In genomic region chr2:222311978-222312738, GRCh38 we compare ENCODE assay signal across 16 cellular contexts. TPM values are rescaled to one million over a fixed set of nuclear protein-coding genes. Genes with fewer than 3 reads are reported as not detected.
DNase-seq lines count a peak whose midpoint lies in the region; ATAC-seq and TF ChIP-seq lines count a peak whose summit lies in the region.
"Had no signal": no experiment of that assay in that cellular context is flagged by ENCODE, and none has a peak within 500 bp of the region (broad histone marks: within the 10 kb centered on the region; RNA-seq: fewer than 3 reads in every experiment).

No MANE protein-coding gene starts in this region.

- peaks cover 2 to 3% of the 10 kb centered on the region in 2 donors for H3K36me3 Mint-ChIP-seq in activated T-cell treated with anti-CD3 and anti-CD28 coated beads, Interleukin-2, amount 50 U/mL, for 72 hours (ENCODE audit: insufficient read depth in 2 of 2)
- no peaks in the 10 kb centered on the region for H3K36me3 Mint-ChIP-seq in WTC11
- H3K36me3 Mint-ChIP-seq in type B pancreatic cell = peaks cover 4% of the 10 kb centered on the region

- no peak overlapping the region for H3K27ac ChIP-seq in iPS-18a (ENCODE audit: low read length)
- H3K27ac ChIP-seq: testis had no signal

- peak overlapping the region; percentile 44 to 52 for H3K4me3 Mint-ChIP-seq in activated T-cell treated with anti-CD3 and anti-CD28 coated beads, Interleukin-2, amount 50 U/mL, for 72 hours
- peak overlapping the region; percentile 48 for H3K4me3 Mint-ChIP-seq in WTC11
- H3K4me3 Mint-ChIP-seq in type B pancreatic cell = peak overlapping the region; percentile 81
- H3K4me3 Mint-ChIP-seq: activated T-cell treated with anti-CD3 and anti-CD28 coated beads, Interleukin-2, amount 50 U/mL, for 4 hours had no signal

- H3K9ac ChIP-seq in iPS-18a (ENCODE audit: low read length) = no peak overlapping the region

- H3K27me3 ChIP-seq in iPS-18a (ENCODE audit: control insufficient read depth, insufficient read depth, low read length) = peaks cover 100% of the 10 kb centered on the region

- peaks cover 14% of the 10 kb centered on the region for H3K4me1 Mint-ChIP-seq in activated T-cell treated with anti-CD3 and anti-CD28 coated beads, Interleukin-2, amount 50 U/mL, for 72 hours (ENCODE audit: low read depth)
- peaks cover 37% of the 10 kb centered on the region for H3K4me1 Mint-ChIP-seq in WTC11
- peaks cover 13% of the 10 kb centered on the region for H3K4me1 Mint-ChIP-seq in type B pancreatic cell (ENCODE audit: unreplicated experiment)

- no peak for DNase-seq in activated T-cell treated with anti-CD3 and anti-CD28 coated beads, Interleukin-2, amount 50 U/mL, for 72 hours
- no peak for DNase-seq in activated T-cell treated with anti-CD3 and anti-CD28 coated beads, Interleukin-2, amount 50 U/mL, for 1 hour
- DNase-seq in WTC11 (ENCODE audit: low spot score) = no peak
- peak; percentile 70 for DNase-seq in type B pancreatic cell (ENCODE audit: extremely low spot score, unreplicated experiment)
- DNase-seq in cerebellum (ENCODE audit: low spot score) = no peak
- DNase-seq in NCI-H1092 (lab: John Stamatoyannopoulos, UW) = no peak
- DNase-seq: activated T-cell treated with anti-CD3 and anti-CD28 coated beads, Interleukin-2, amount 50 U/mL, for 4 hours; effector memory CD8-positive, alpha-beta T cell; foreskin melanocyte; HFFc6; kidney; NCI-H2171; testis had no signal

- H3K4me3 ChIP-seq in iPS-18a (ENCODE audit: low read length) = peak overlapping the region; percentile 31
- H3K4me3 ChIP-seq: testis had no signal

- POLR2A ChIA-PET in WTC11 (lab: Charles Lee) = no interaction called here

- H3K36me3 ChIP-seq in iPS-18a (ENCODE audit: control insufficient read depth, low read depth, low read length) = no peaks in the 10 kb centered on the region

- H3K4me1 ChIP-seq in iPS-18a (ENCODE audit: control insufficient read depth, low read depth, low read length) = peaks cover 23% of the 10 kb centered on the region
- H3K4me1 ChIP-seq: testis had no signal

- CTCF ChIA-PET in WTC11 (lab: Charles Lee) = interaction anchor here (1.0 to 1.9 kb wide), 4 partner anchors 171 to 273 kb away, joined by 3 to 7 read pairs (median 6); no protein-coding TSS in a partner anchor

- ATAC-seq in activated T-cell treated with anti-CD3 and anti-CD28 coated beads, Interleukin-2, amount 50 U/mL, for 72 hours (replicated peaks in 1 of 2) = no peak
- ATAC-seq in WTC11 = peak; percentile 13
- no peak for ATAC-seq in HG02973 (IDR thresholded peaks at IDR 0.05; ENCODE audit: unreplicated experiment)
- ATAC-seq: activated T-cell treated with anti-CD3 and anti-CD28 coated beads, Interleukin-2, amount 50 U/mL, for 4 hours; effector memory CD8-positive, alpha-beta T cell had no signal

- H3K27ac Mint-ChIP-seq in activated T-cell treated with anti-CD3 and anti-CD28 coated beads, Interleukin-2, amount 50 U/mL, for 72 hours = peak overlapping the region; percentile 50
- H3K27ac Mint-ChIP-seq in WTC11 = no peak overlapping the region
- no peak overlapping the region for H3K27ac Mint-ChIP-seq in type B pancreatic cell
- H3K27ac Mint-ChIP-seq: effector memory CD8-positive, alpha-beta T cell; HFFc6 had no signal

- peaks cover 0 to 2% of the 10 kb centered on the region in 2 donors for H3K9me3 Mint-ChIP-seq in activated T-cell treated with anti-CD3 and anti-CD28 coated beads, Interleukin-2, amount 50 U/mL, for 72 hours
- H3K9me3 Mint-ChIP-seq in WTC11 (no peaks in the 10 kb centered on the region), type B pancreatic cell (no peaks in the 10 kb centered on the region)
- H3K9me3 Mint-ChIP-seq: activated T-cell treated with anti-CD3 and anti-CD28 coated beads, Interleukin-2, amount 50 U/mL, for 4 hours; HFFc6 had no signal

- H3K9me3 ChIP-seq in iPS-18a (ENCODE audit: control insufficient read depth, low read depth, low read length) = no peaks in the 10 kb centered on the region
- H3K9me3 ChIP-seq: testis had no signal

- TF ChIP-seq CTCF in WTC11 (IDR thresholded peaks at IDR 0.05) (no peak), type B pancreatic cell (conservative IDR thresholded peaks at IDR 0.05) (no peak)

- H3K27me3 Mint-ChIP-seq in activated T-cell treated with anti-CD3 and anti-CD28 coated beads, Interleukin-2, amount 50 U/mL, for 72 hours (ENCODE audit: low read depth) = peaks cover 97% of the 10 kb centered on the region
- H3K27me3 Mint-ChIP-seq in WTC11 (ENCODE audit: low read depth) (peaks cover 100% of the 10 kb centered on the region), type B pancreatic cell (peaks cover 100% of the 10 kb centered on the region)

TF ChIP-seq in WTC11, 78 proteins besides CTCF, POLR2A, EP300 and RAD21 (continues in another document):
- TF ChIP-seq SP1 (CRISPR knock-in tag; conservative IDR thresholded peaks at IDR 0.05) = no peak
- TF ChIP-seq, protein P1, sequence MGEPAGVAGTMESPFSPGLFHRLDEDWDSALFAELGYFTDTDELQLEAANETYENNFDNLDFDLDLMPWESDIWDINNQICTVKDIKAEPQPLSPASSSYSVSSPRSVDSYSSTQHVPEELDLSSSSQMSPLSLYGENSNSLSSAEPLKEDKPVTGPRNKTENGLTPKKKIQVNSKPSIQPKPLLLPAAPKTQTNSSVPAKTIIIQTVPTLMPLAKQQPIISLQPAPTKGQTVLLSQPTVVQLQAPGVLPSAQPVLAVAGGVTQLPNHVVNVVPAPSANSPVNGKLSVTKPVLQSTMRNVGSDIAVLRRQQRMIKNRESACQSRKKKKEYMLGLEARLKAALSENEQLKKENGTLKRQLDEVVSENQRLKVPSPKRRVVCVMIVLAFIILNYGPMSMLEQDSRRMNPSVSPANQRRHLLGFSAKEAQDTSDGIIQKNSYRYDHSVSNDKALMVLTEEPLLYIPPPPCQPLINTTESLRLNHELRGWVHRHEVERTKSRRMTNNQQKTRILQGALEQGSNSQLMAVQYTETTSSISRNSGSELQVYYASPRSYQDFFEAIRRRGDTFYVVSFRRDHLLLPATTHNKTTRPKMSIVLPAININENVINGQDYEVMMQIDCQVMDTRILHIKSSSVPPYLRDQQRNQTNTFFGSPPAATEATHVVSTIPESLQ (CRISPR knock-in tag; IDR thresholded peaks at IDR 0.05) = no peak
- TF ChIP-seq FOXP1 (CRISPR knock-in tag; IDR thresholded peaks at IDR 0.05; ENCODE audit: borderline replicate concordance) = no peak
- TF ChIP-seq SOX15 (CRISPR knock-in tag; IDR thresholded peaks at IDR 0.05) = no peak
- TF ChIP-seq, protein P2, sequence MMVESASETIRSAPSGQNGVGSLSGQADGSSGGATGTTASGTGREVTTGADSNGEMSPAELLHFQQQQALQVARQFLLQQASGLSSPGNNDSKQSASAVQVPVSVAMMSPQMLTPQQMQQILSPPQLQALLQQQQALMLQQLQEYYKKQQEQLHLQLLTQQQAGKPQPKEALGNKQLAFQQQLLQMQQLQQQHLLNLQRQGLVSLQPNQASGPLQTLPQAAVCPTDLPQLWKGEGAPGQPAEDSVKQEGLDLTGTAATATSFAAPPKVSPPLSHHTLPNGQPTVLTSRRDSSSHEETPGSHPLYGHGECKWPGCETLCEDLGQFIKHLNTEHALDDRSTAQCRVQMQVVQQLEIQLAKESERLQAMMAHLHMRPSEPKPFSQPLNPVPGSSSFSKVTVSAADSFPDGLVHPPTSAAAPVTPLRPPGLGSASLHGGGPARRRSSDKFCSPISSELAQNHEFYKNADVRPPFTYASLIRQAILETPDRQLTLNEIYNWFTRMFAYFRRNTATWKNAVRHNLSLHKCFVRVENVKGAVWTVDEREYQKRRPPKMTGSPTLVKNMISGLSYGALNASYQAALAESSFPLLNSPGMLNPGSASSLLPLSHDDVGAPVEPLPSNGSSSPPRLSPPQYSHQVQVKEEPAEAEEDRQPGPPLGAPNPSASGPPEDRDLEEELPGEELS (CRISPR knock-in tag; IDR thresholded peaks at IDR 0.05) = no peak
- TF ChIP-seq, protein P3, sequence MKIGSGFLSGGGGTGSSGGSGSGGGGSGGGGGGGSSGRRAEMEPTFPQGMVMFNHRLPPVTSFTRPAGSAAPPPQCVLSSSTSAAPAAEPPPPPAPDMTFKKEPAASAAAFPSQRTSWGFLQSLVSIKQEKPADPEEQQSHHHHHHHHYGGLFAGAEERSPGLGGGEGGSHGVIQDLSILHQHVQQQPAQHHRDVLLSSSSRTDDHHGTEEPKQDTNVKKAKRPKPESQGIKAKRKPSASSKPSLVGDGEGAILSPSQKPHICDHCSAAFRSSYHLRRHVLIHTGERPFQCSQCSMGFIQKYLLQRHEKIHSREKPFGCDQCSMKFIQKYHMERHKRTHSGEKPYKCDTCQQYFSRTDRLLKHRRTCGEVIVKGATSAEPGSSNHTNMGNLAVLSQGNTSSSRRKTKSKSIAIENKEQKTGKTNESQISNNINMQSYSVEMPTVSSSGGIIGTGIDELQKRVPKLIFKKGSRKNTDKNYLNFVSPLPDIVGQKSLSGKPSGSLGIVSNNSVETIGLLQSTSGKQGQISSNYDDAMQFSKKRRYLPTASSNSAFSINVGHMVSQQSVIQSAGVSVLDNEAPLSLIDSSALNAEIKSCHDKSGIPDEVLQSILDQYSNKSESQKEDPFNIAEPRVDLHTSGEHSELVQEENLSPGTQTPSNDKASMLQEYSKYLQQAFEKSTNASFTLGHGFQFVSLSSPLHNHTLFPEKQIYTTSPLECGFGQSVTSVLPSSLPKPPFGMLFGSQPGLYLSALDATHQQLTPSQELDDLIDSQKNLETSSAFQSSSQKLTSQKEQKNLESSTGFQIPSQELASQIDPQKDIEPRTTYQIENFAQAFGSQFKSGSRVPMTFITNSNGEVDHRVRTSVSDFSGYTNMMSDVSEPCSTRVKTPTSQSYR (CRISPR knock-in tag; IDR thresholded peaks at IDR 0.05) = no peak
- no peak for TF ChIP-seq ZNF138 (CRISPR knock-in tag; conservative IDR thresholded peaks at IDR 0.05)
- TF ChIP-seq, protein P4, sequence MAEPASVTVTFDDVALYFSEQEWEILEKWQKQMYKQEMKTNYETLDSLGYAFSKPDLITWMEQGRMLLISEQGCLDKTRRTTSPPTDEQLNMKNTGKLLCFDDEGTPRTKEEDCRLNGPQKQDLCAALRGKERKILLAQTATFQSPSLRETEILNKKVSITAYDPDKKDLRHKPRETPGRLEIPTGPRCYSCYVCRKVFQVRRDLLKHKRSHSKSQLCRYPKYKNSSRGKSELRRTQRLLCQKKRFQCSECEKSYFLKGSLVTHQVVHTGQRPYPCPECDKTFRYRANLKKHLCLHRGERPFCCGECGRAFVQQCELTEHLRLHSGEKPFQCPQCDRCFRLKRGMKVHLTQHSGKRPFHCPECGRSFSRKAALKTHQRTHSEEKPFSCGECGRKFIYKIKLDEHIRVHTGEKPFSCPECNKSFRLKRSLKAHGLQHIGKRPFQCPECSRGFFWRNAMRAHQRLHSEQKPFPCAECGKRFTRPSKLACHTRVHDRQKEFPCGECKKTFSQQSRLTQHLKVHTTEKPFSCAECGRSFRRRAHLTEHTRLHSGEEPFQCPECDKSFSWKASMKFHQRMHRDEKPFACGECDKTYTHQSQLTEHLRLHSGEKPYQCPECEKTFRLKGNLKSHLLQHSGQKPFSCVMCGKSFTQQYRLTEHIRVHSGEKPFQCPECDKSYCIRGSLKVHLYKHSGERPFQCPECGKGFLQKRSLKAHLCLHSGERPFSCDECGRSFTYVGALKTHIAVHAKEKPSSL (CRISPR knock-in tag; conservative IDR thresholded peaks at IDR 0.05) = no peak

RNA-seq across cellular contexts. Expression of gene PAX3, which starts 13.4 kb away (rescaled TPM):
- not detected for total RNA-seq in activated T-cell treated with anti-CD3 and anti-CD28 coated beads, Interleukin-2, amount 50 U/mL, for 72 hours
- not detected in 3 replicates for total RNA-seq in WTC11 (2021)
- total RNA-seq in type B pancreatic cell (ENCODE audit: low replicate concordance) = 66.7 TPM in 1 of 2 replicates, not detected in the other
- 135 TPM for total RNA-seq in cerebellum
- total RNA-seq: activated T-cell treated with anti-CD3 and anti-CD28 coated beads, Interleukin-2, amount 50 U/mL, for 4 hours; kidney; MCF 10A had no signal
